Comparison of ENCODE assay signal across 8 cellular contexts in the genomic region with DNA sequence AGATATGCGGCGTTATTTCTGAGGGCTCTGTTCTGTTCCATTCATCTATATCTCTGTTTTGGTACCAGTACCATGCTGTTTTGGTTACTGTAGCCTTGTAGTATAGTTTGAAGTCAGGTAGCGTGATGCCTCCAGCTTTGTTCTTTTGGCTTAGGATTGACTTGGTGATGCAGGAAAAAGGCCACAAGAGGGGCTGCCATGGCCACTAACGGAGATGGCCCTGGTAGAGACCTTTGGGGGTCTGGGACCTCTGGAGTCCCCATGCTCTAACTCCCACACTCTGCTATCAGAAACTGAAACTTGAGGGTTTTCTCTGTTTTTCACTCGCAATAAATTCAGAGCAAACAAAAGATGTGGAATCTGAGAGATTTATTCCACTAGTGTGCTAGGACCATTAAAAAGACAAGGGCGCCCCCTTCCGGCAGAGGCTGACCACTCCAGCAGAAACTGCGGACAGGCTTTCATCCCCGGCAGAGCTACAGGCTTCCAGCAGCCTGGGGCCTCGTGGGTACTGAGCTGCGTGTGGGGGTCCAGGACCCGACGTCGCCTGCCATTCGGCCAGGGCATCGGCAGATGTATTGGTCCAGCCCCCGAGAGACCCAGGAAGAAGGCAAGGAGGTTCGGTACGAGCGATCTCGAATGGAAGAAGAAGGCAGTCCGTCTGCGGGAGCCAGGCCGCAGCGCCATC.
DNase-seq lines count a peak whose midpoint lies in the region; ATAC-seq, FAIRE-seq and TF ChIP-seq lines count a peak whose summit lies in the region.
"Not testable (repeated sequence)": the region's sequence is repeated elsewhere in the genome, so short reads cannot be mapped to it uniquely, and the experiment has no call there.

No MANE protein-coding gene starts in this region.

- intact Hi-C loops in PC-9 (cut with micrococcal nuclease; ENCODE audit: unreplicated experiment): loop anchor here (5.0 to 10.0 kb wide), 3 partner anchors 519 to 1702 kb away; no protein-coding TSS in a partner anchor
- intact Hi-C loops in kidney (cut with DNase I): not testable (repeated sequence)

- not testable (repeated sequence) for H3K9me3 Mint-ChIP-seq in GM23338, endodermal cell

- peak; percentile 61 to 62 for DNase-seq in AML-193 (lab: John Stamatoyannopoulos, UW)
- peak; percentile 84 for DNase-seq in GM23338 (ENCODE audit: low spot score)
- peak in 1 of 2 experiments; percentile 38 for DNase-seq in PC-9
- peak; percentile 63 for DNase-seq in activated CD8-positive, alpha-beta memory T cell treated with anti-CD3 and anti-CD28 coated beads, Interleukin-2, amount 50 U/mL, for 48 hours
- peak; percentile 91 for DNase-seq in endodermal cell
- DNase-seq in kidney: peak; percentile 61
- DNase-seq in smooth muscle cell (lab: John Stamatoyannopoulos, UW; ENCODE audit: unreplicated experiment): not testable (repeated sequence)

- H3K27ac Mint-ChIP-seq in GM23338, endodermal cell: not testable (repeated sequence)

- H3K36me3 ChIP-seq in GM23338 (ENCODE audit: insufficient read depth); PC-9 (ENCODE audit: low read depth); endodermal cell (ENCODE audit: control insufficient read depth, insufficient read depth, low read length); kidney (ENCODE audit: control insufficient read depth in 1 of 2, insufficient read depth in 2 of 2, low read length in 2 of 2); smooth muscle cell (ENCODE audit: low read depth): not testable (repeated sequence)

- CTCF ChIA-PET in PC-9 (lab: Charles Lee): interaction anchor here (0.5 kb wide), 1 partner anchor 1562 kb away, joined by 4 read pairs; no protein-coding TSS in a partner anchor

- H3K27me3 ChIP-seq in GM23338 (ENCODE audit: insufficient read depth); PC-9 (ENCODE audit: insufficient read depth, low read depth); endodermal cell (ENCODE audit: control insufficient read depth, insufficient read depth, low read length, poor library complexity, severe bottlenecking); smooth muscle cell (ENCODE audit: low read depth): not testable (repeated sequence)

- H3F3A ChIP-seq in GM23338 (replicated peaks; ENCODE audit: low read depth); PC-9 (ENCODE audit: insufficient read depth, low read depth); smooth muscle cell (ENCODE audit: low read depth): not testable (repeated sequence)

- H4K20me1 ChIP-seq in GM23338 (replicated peaks; ENCODE audit: insufficient read depth); PC-9 (ENCODE audit: insufficient read depth); smooth muscle cell (ENCODE audit: low read depth): not testable (repeated sequence)

- not testable (repeated sequence) for H3K79me2 ChIP-seq in GM23338 (replicated peaks; ENCODE audit: insufficient read depth); PC-9 (ENCODE audit: low read depth); smooth muscle cell (ENCODE audit: low read depth)

- not testable (repeated sequence) for H3K4me3 ChIP-seq in GM23338; PC-9; endodermal cell (ENCODE audit: low read length); kidney (ENCODE audit: low read length in 2 of 2); smooth muscle cell

- BruUV-seq in PC-9 (replicated peaks; lab: Mats Ljungman, UMichigan): not testable (repeated sequence)

- FAIRE-seq in kidney (lab: Jason Lieb, UNC): not testable (repeated sequence)

- peak; percentile 96 for ATAC-seq in GM23338

- H3K9me3 ChIP-seq in PC-9 (ENCODE audit: insufficient read depth, low read depth); endodermal cell (ENCODE audit: control insufficient read depth, low read length); kidney (ENCODE audit: control insufficient read depth in 1 of 2, low read length in 2 of 2); smooth muscle cell (replicated peaks; ENCODE audit: low read depth): not testable (repeated sequence)

- not testable (repeated sequence) for H3K27ac ChIP-seq in GM23338 (ENCODE audit: low read depth); PC-9; endodermal cell (ENCODE audit: low read depth, low read length); kidney (ENCODE audit: low read depth in 2 of 2, low read length in 2 of 2); smooth muscle cell (ENCODE audit: low read depth)

- H2AFZ ChIP-seq in GM23338; PC-9; smooth muscle cell (ENCODE audit: low read depth): not testable (repeated sequence)

- H3K9ac ChIP-seq in endodermal cell (ENCODE audit: extremely low read depth, low read length, poor library complexity, severe bottlenecking); kidney (ENCODE audit: low read length in 2 of 2); smooth muscle cell (ENCODE audit: low read depth): not testable (repeated sequence)

- not testable (repeated sequence) for H3K27me3 Mint-ChIP-seq in GM23338 (ENCODE audit: insufficient read depth, low read depth, poor library complexity); endodermal cell (ENCODE audit: insufficient read depth)

- 72 to 78% methylated on average over 9 to 23 of the region's 25 CpGs for WGBS in endodermal cell (ENCODE audit: insufficient coverage in 1 of 2, insufficient read length in 1 of 2), 2 experiments
- WGBS in smooth muscle cell (ENCODE audit: low lambda C conversion rate): 66% methylated on average over 25 of the region's 25 CpGs

- not testable (repeated sequence) for H3K9me2 ChIP-seq in GM23338 (ENCODE audit: insufficient read depth); PC-9 (ENCODE audit: insufficient read depth)

- peak; percentile 80 to 85 for TF ChIP-seq CTCF in GM23338 (conservative IDR thresholded peaks at IDR 0.05; ENCODE audit: low read depth in 2 of 2)
- TF ChIP-seq CTCF in LNCAP (IDR thresholded peaks at IDR 0.05): peak; percentile 69
- peak; percentile 74 for TF ChIP-seq CTCF in PC-9 (conservative IDR thresholded peaks at IDR 0.05)
- peak; percentile 89 for TF ChIP-seq CTCF in endodermal cell (conservative IDR thresholded peaks at IDR 0.05)
- peak; percentile 22 for TF ChIP-seq CTCF in kidney (IDR thresholded peaks at IDR 0.05; ENCODE audit: borderline replicate concordance, extremely low read depth, insufficient read depth)
- TF ChIP-seq CTCF in smooth muscle cell (IDR thresholded peaks at IDR 0.05; ENCODE audit: borderline replicate concordance, insufficient read depth, poor library complexity, severe bottlenecking): peak; percentile 47

- H3K4me1 ChIP-seq in GM23338 (ENCODE audit: insufficient read depth); PC-9 (replicated peaks; ENCODE audit: insufficient read depth); endodermal cell (ENCODE audit: control insufficient read depth, insufficient read depth, low read length); kidney (ENCODE audit: control insufficient read depth in 1 of 2, insufficient read depth in 1 of 2, low read depth in 1 of 2, low read length in 2 of 2); smooth muscle cell (ENCODE audit: low read depth): not testable (repeated sequence)

- H3K4me2 ChIP-seq in GM23338, PC-9, smooth muscle cell: not testable (repeated sequence)

- POLR2A ChIA-PET in PC-9 (lab: Charles Lee; ENCODE audit: unreplicated experiment): not testable (repeated sequence)

- H3K4me1 Mint-ChIP-seq in GM23338, endodermal cell: not testable (repeated sequence)

- H3K4me3 Mint-ChIP-seq in GM23338, endodermal cell: not testable (repeated sequence)

- not testable (repeated sequence) for H3K36me3 Mint-ChIP-seq in GM23338 (ENCODE audit: low read depth); endodermal cell (ENCODE audit: low read depth)

Comparison
In these comparisons a context has a peak if more than half of its experiments do, and no peak if none do; other contexts are left out.
1. CTCF ChIP-seq: peak in every context shown above with its lines; median percentile 89 in endodermal cell; 82 in GM23338; 74 in PC-9; 69 in LNCAP; 47 in smooth muscle cell; 22 in kidney.